Comparison of ENCODE assay signal across 17 cellular contexts in genomic region chr7:113797420-113797995, GRCh38.
DNase-seq lines count a peak whose midpoint lies in the region; ATAC-seq and TF ChIP-seq lines count a peak whose summit lies in the region.
"Had no signal": no experiment of that assay in that cellular context is flagged by ENCODE, and none has a peak within 500 bp of the region (broad histone marks: within the 10 kb centered on the region; RNA-seq: fewer than 3 reads in every experiment).

No MANE protein-coding gene starts in this region.

- no peak overlapping the region for H3K27ac ChIP-seq in GM23338 (ENCODE audit: low read depth)
- H3K27ac ChIP-seq in SJCRH30, result peak overlapping the region; percentile 75
- H3K27ac ChIP-seq in CD8-positive, alpha-beta T cell (ENCODE audit: low read depth, low read length), result no peak overlapping the region
- H3K27ac ChIP-seq: 22Rv1, BLaER1, Peyer's patch had no signal

- intact Hi-C loops in CD8-positive, alpha-beta T cell (cut with DNase I, micrococcal nuclease), result no loop called here

- no peaks in the 10 kb centered on the region for H3K9me3 Mint-ChIP-seq in GM23338
- H3K9me3 Mint-ChIP-seq in CD8-positive, alpha-beta T cell, result peaks cover 8% of the 10 kb centered on the region
- H3K9me3 Mint-ChIP-seq in activated CD8-positive, alpha-beta T cell treated with anti-CD3 and anti-CD28 coated beads, Interleukin-2, amount 10 ng/mL, durations not matched to agents 7 days and 5 days (ENCODE audit: insufficient read depth), result no peaks in the 10 kb centered on the region

- H3K79me2 ChIP-seq in GM23338 (replicated peaks; ENCODE audit: insufficient read depth), result no peaks in the 10 kb centered on the region

- POLR2A ChIA-PET in CD8-positive, alpha-beta T cell (lab: Charles Lee), result no interaction called here
- POLR2A ChIA-PET in activated CD8-positive, alpha-beta T cell treated with anti-CD3 and anti-CD28 coated beads, Interleukin-2, amount 10 ng/mL, durations not matched to agents 7 days and 5 days (lab: Charles Lee), result no interaction called here

- CTCF ChIA-PET in CD8-positive, alpha-beta T cell (lab: Charles Lee), result interaction anchor here (1.2 kb wide), 1 partner anchor 24 kb away, joined by 3 read pairs; no protein-coding TSS in a partner anchor
- CTCF ChIA-PET in activated CD8-positive, alpha-beta T cell treated with anti-CD3 and anti-CD28 coated beads, Interleukin-2, amount 10 ng/mL, durations not matched to agents 7 days and 5 days (lab: Charles Lee), result no interaction called here

- H3K4me3 ChIP-seq in GM23338 (no peak overlapping the region), SJCRH30 (no peak overlapping the region)
- no peak overlapping the region for H3K4me3 ChIP-seq in CD8-positive, alpha-beta T cell (ENCODE audit: low read depth, low read length)
- H3K4me3 ChIP-seq: BLaER1, Peyer's patch had no signal

- H3K4me3 Mint-ChIP-seq in GM23338, result no peak overlapping the region
- no peak overlapping the region for H3K4me3 Mint-ChIP-seq in CD8-positive, alpha-beta T cell
- H3K4me3 Mint-ChIP-seq in activated CD8-positive, alpha-beta T cell treated with anti-CD3 and anti-CD28 coated beads, Interleukin-2, amount 10 ng/mL, durations not matched to agents 7 days and 5 days, result no peak overlapping the region

- H3K36me3 ChIP-seq in GM23338 (ENCODE audit: insufficient read depth), result no peaks in the 10 kb centered on the region
- no peaks in the 10 kb centered on the region for H3K36me3 ChIP-seq in SJCRH30
- no peaks in the 10 kb centered on the region for H3K36me3 ChIP-seq in CD8-positive, alpha-beta T cell (ENCODE audit: insufficient read depth, low read length)
- H3K36me3 ChIP-seq: BLaER1, Peyer's patch had no signal

- no peaks in the 10 kb centered on the region for H4K20me1 ChIP-seq in GM23338 (replicated peaks; ENCODE audit: insufficient read depth)
- H4K20me1 ChIP-seq: BLaER1 had no signal

- H3K36me3 Mint-ChIP-seq in GM23338 (ENCODE audit: low read depth), result no peaks in the 10 kb centered on the region
- no peaks in the 10 kb centered on the region for H3K36me3 Mint-ChIP-seq in CD8-positive, alpha-beta T cell
- H3K36me3 Mint-ChIP-seq in activated CD8-positive, alpha-beta T cell treated with anti-CD3 and anti-CD28 coated beads, Interleukin-2, amount 10 ng/mL, durations not matched to agents 7 days and 5 days (ENCODE audit: low read depth), result no peaks in the 10 kb centered on the region

- no peaks in the 10 kb centered on the region for H3F3A ChIP-seq in GM23338 (replicated peaks; ENCODE audit: low read depth)

- TF ChIP-seq CTCF in GM23338 (conservative IDR thresholded peaks at IDR 0.05; ENCODE audit: low read depth in 2 of 2), result no peak
- no peak for TF ChIP-seq CTCF in CD8-positive, alpha-beta T cell (IDR thresholded peaks at IDR 0.05)

- peaks cover 4% of the 10 kb centered on the region; the same call in 1 of the 2 replicates for H3K9me3 ChIP-seq in SJCRH30 (replicated peaks)
- no peaks in the 10 kb centered on the region for H3K9me3 ChIP-seq in CD8-positive, alpha-beta T cell (ENCODE audit: low read length)
- H3K9me3 ChIP-seq: BLaER1, Peyer's patch had no signal

- peaks cover 7% of the 10 kb centered on the region; the same call in 2 of the 3 replicates for H3K4me1 Mint-ChIP-seq in GM23338
- H3K4me1 Mint-ChIP-seq in CD8-positive, alpha-beta T cell (ENCODE audit: low read depth), result no peaks in the 10 kb centered on the region
- H3K4me1 Mint-ChIP-seq in activated CD8-positive, alpha-beta T cell treated with anti-CD3 and anti-CD28 coated beads, Interleukin-2, amount 10 ng/mL, durations not matched to agents 7 days and 5 days (ENCODE audit: low read depth), result no peaks in the 10 kb centered on the region

- H3K27me3 Mint-ChIP-seq in GM23338 (ENCODE audit: insufficient read depth, low read depth, poor library complexity), result no peaks in the 10 kb centered on the region
- no peaks in the 10 kb centered on the region for H3K27me3 Mint-ChIP-seq in CD8-positive, alpha-beta T cell (ENCODE audit: low read depth)
- H3K27me3 Mint-ChIP-seq in activated CD8-positive, alpha-beta T cell treated with anti-CD3 and anti-CD28 coated beads, Interleukin-2, amount 10 ng/mL, durations not matched to agents 7 days and 5 days (ENCODE audit: low read depth), result no peaks in the 10 kb centered on the region

- DNase-seq in NCI-H1092 treated with DMSO at 0.1 percent for 48 hours (lab: John Stamatoyannopoulos, UW) (peak; percentile 11), NCI-H1092 (lab: John Stamatoyannopoulos, UW) (no peak), GM23338 (ENCODE audit: low spot score) (no peak), SJCRH30 (no peak), kidney glomerular epithelial cell (lab: John Stamatoyannopoulos, UW) (peak; percentile 53), HK-2 (ENCODE audit: unreplicated experiment) (no peak)
- no peak for DNase-seq in CD8-positive, alpha-beta T cell
- no peak for DNase-seq in activated CD8-positive, alpha-beta T cell treated with anti-CD3 and anti-CD28 coated beads, Interleukin-2, amount 10 ng/mL, durations not matched to agents 7 days and 5 days
- DNase-seq: DMS153, NCI-H187 treated with DMSO at 0.1 percent for 48 hours, NCI-H82, Peyer's patch, SHP77 treated with DMSO at 0.1 percent for 48 hours, SW 1271 had no signal

- no peaks in the 10 kb centered on the region for H3K9me2 ChIP-seq in GM23338 (ENCODE audit: insufficient read depth)

- H3K4me1 ChIP-seq in GM23338 (ENCODE audit: insufficient read depth) (no peaks in the 10 kb centered on the region), SJCRH30 (peaks cover 27% of the 10 kb centered on the region)
- no peaks in the 10 kb centered on the region for H3K4me1 ChIP-seq in CD8-positive, alpha-beta T cell (ENCODE audit: insufficient read depth, low read length)
- H3K4me1 ChIP-seq: BLaER1, Peyer's patch had no signal

- ATAC-seq in GM23338, result no peak
- no peak for ATAC-seq in CD8-positive, alpha-beta T cell
- ATAC-seq in activated CD8-positive, alpha-beta T cell treated with anti-CD3 and anti-CD28 coated beads, Interleukin-2, amount 10 ng/mL, durations not matched to agents 7 days and 5 days, result no peak
- ATAC-seq: HCT116 had no signal

- H2AFZ ChIP-seq in GM23338, result 0 out of 2 replicates have a peak overlapping the region, but pooled peaks have one; percentile 14

- no peak overlapping the region for H3K4me2 ChIP-seq in GM23338
- H3K4me2 ChIP-seq: BLaER1 had no signal

- H3K27ac Mint-ChIP-seq in GM23338, result no peak overlapping the region
- H3K27ac Mint-ChIP-seq in CD8-positive, alpha-beta T cell, result no peak overlapping the region
- no peak overlapping the region for H3K27ac Mint-ChIP-seq in activated CD8-positive, alpha-beta T cell treated with anti-CD3 and anti-CD28 coated beads, Interleukin-2, amount 10 ng/mL, durations not matched to agents 7 days and 5 days

- no peaks in the 10 kb centered on the region for H3K27me3 ChIP-seq in GM23338 (ENCODE audit: insufficient read depth)
- H3K27me3 ChIP-seq in SJCRH30, result no peaks in the 10 kb centered on the region
- H3K27me3 ChIP-seq in CD8-positive, alpha-beta T cell (ENCODE audit: insufficient read depth, low read length), result no peaks in the 10 kb centered on the region
- H3K27me3 ChIP-seq: BLaER1, Peyer's patch had no signal

TF ChIP-seq in GM23338, 12 proteins besides CTCF, POLR2A, EP300 and RAD21 (continues in another document):
- TF ChIP-seq STAT1 (IDR thresholded peaks at IDR 0.05; ENCODE audit: unreplicated experiment), result no peak

Comparison
In these comparisons a context has a peak if more than half of its experiments do, and no peak if none do; other contexts are left out.
1. DNase-seq: peak in NCI-H1092 treated with DMSO at 0.1 percent for 48 hours (single experiment) and kidney glomerular epithelial cell (single experiment); none in NCI-H1092 (single experiment), GM23338 (single experiment), SJCRH30 (0 of 2), HK-2 (single experiment), CD8-positive, alpha-beta T cell (0 of 7) and activated CD8-positive, alpha-beta T cell treated with anti-CD3 and anti-CD28 coated beads, Interleukin-2, amount 10 ng/mL, durations not matched to agents 7 days and 5 days (single experiment).